27 cellular contexts compared by ENCODE assay signal in genomic region chr10:82020999-82021398, GRCh38.
"Had no signal": no experiment of that assay in that cellular context is flagged by ENCODE, and none has a peak within 500 bp of the region (broad histone marks: within the 10 kb centered on the region; RNA-seq: fewer than 3 reads in every experiment).

No MANE protein-coding gene starts in this region.

- H3K4me3 Mint-ChIP-seq: naive thymus-derived CD8-positive, alpha-beta T cell; natural killer cell treated with Interleukin-12 subunit alpha and Interleukin-12 subunit beta and Interleukin-15 and Interleukin-18, amount 100 ng/mL, for 72 hours; nephron progenitor cell; neural crest cell; stimulated activated effector memory CD8-positive, alpha-beta T cell treated with anti-CD3 and anti-CD28 coated beads, Interleukin-12 subunit alpha, Interleukin-12 subunit beta, amount 100 ng/mL, for 72 hours; stimulated activated naive B cell treated with anti-CD40 and anti-IgM and Interleukin-4, amounts not matched to agents 10 μg/mL and 1 μg/mL and 100 μg/mL, for 72 hours; stimulated activated naive CD8-positive, alpha-beta T cell treated with anti-CD3 and anti-CD28 coated beads, Interleukin-15, Interleukin-2, amounts not matched to agents 100 ng/mL and 50 ng/mL, for 24 hours; type B pancreatic cell had no signal

- FAIRE-seq: pancreas, small intestine had no signal

- H3K9me3 Mint-ChIP-seq: type B pancreatic cell had no signal

- H3K4me1 Mint-ChIP-seq: naive thymus-derived CD8-positive, alpha-beta T cell; nephron progenitor cell; neural crest cell; stimulated activated effector memory CD8-positive, alpha-beta T cell treated with anti-CD3 and anti-CD28 coated beads, Interleukin-12 subunit alpha, Interleukin-12 subunit beta, amount 100 ng/mL, for 72 hours; stimulated activated naive B cell treated with anti-CD40 and anti-IgM and Interleukin-4, amounts not matched to agents 10 μg/mL and 1 μg/mL and 100 μg/mL, for 72 hours had no signal

- H3K27me3 ChIP-seq: neutrophil, pancreas, right lobe of liver, sigmoid colon, stomach, thyroid gland, tibial nerve, upper lobe of right lung, vagina had no signal

- H3K9me3 ChIP-seq: neutrophil, pancreas, psoas muscle, right lobe of liver, sigmoid colon, thoracic aorta, thyroid gland, upper lobe of right lung, vagina had no signal

- DNase-seq: naive thymus-derived CD8-positive, alpha-beta T cell; nephron progenitor cell; nucleus accumbens; pancreas; psoas muscle; right cardiac atrium; right lobe of liver; sigmoid colon; small intestine; stimulated activated CD4-positive, alpha-beta T cell treated with anti-CD3 and anti-CD28 coated beads, Interleukin-15, amount 100 ng/mL, for 24 hours; stimulated activated CD4-positive, alpha-beta T cell treated with anti-CD3 and anti-CD28 coated beads, Interleukin-2, amount 100 ng/mL, for 24 hours; stimulated activated CD4-positive, alpha-beta T cell treated with anti-CD3 and anti-CD28 coated beads, Interleukin-2, amount 100 ng/mL, for 48 hours; stimulated activated CD4-positive, alpha-beta T cell treated with anti-CD3 and anti-CD28 coated beads, Interleukin-4, amount 100 ng/mL, for 24 hours; stimulated activated naive B cell treated with anti-CD40 and anti-IgM and Interleukin-4, amounts not matched to agents 10 μg/mL and 1 μg/mL and 100 μg/mL, for 72 hours; stimulated activated naive CD4-positive, alpha-beta T cell treated with Interleukin-2 at 50 U/mL for 16 hours; stomach; thyroid gland; upper lobe of right lung had no signal

- H3K4me3 ChIP-seq: pancreas, psoas muscle, right lobe of liver, sigmoid colon, stomach, thoracic aorta, thyroid gland, tibial nerve, upper lobe of right lung, vagina had no signal

- H3K36me3 Mint-ChIP-seq: naive thymus-derived CD8-positive, alpha-beta T cell; stimulated activated effector memory CD8-positive, alpha-beta T cell treated with anti-CD3 and anti-CD28 coated beads, Interleukin-12 subunit alpha, Interleukin-12 subunit beta, amount 100 ng/mL, for 72 hours; stimulated activated naive B cell treated with anti-CD40 and anti-IgM and Interleukin-4, amounts not matched to agents 10 μg/mL and 1 μg/mL and 100 μg/mL, for 72 hours; type B pancreatic cell had no signal

- H3K27ac ChIP-seq: neutrophil, pancreas, psoas muscle, right lobe of liver, sigmoid colon, stomach, thoracic aorta, thyroid gland, tibial nerve, upper lobe of right lung, vagina had no signal

- H3K27me3 Mint-ChIP-seq: natural killer cell treated with Interleukin-12 subunit alpha and Interleukin-12 subunit beta and Interleukin-15 and Interleukin-18, amount 100 ng/mL, for 72 hours; stimulated activated naive B cell treated with anti-CD40 and anti-IgM and Interleukin-4, amounts not matched to agents 10 μg/mL and 1 μg/mL and 100 μg/mL, for 72 hours; stimulated activated naive CD8-positive, alpha-beta T cell treated with anti-CD3 and anti-CD28 coated beads, Interleukin-15, Interleukin-2, amounts not matched to agents 100 ng/mL and 50 ng/mL, for 24 hours; type B pancreatic cell had no signal

- ATAC-seq: naive thymus-derived CD8-positive, alpha-beta T cell; natural killer cell treated with Interleukin-12 subunit alpha and Interleukin-12 subunit beta and Interleukin-15 and Interleukin-18, amount 100 ng/mL, for 72 hours; pancreas; psoas muscle; right cardiac atrium; stimulated activated effector memory CD8-positive, alpha-beta T cell treated with anti-CD3 and anti-CD28 coated beads, Interleukin-12 subunit alpha, Interleukin-12 subunit beta, amount 100 ng/mL, for 72 hours; stimulated activated naive B cell treated with anti-CD40 and anti-IgM and Interleukin-4, amounts not matched to agents 10 μg/mL and 1 μg/mL and 100 μg/mL, for 72 hours; upper lobe of right lung had no signal

- H3K36me3 ChIP-seq: neutrophil, pancreas, right lobe of liver, sigmoid colon, stomach, thoracic aorta, thyroid gland, tibial nerve, upper lobe of right lung, vagina had no signal

- H3K27ac Mint-ChIP-seq: naive thymus-derived CD8-positive, alpha-beta T cell; natural killer cell treated with Interleukin-12 subunit alpha and Interleukin-12 subunit beta and Interleukin-15 and Interleukin-18, amount 100 ng/mL, for 72 hours; nephron progenitor cell; stimulated activated effector memory CD8-positive, alpha-beta T cell treated with anti-CD3 and anti-CD28 coated beads, Interleukin-12 subunit alpha, Interleukin-12 subunit beta, amount 100 ng/mL, for 72 hours; stimulated activated naive B cell treated with anti-CD40 and anti-IgM and Interleukin-4, amounts not matched to agents 10 μg/mL and 1 μg/mL and 100 μg/mL, for 72 hours; stimulated activated naive CD8-positive, alpha-beta T cell treated with anti-CD3 and anti-CD28 coated beads, Interleukin-15, Interleukin-2, amounts not matched to agents 100 ng/mL and 50 ng/mL, for 24 hours; type B pancreatic cell had no signal

- H3K4me1 ChIP-seq: pancreas, psoas muscle, right lobe of liver, sigmoid colon, stomach, thyroid gland, tibial nerve, upper lobe of right lung, vagina had no signal
